ENCODE assay signal across 28 cellular contexts in genomic region chr11:62147545-62147944, GRCh38. TPM values are rescaled to one million over a fixed set of nuclear protein-coding genes. Genes with fewer than 3 reads are reported as not detected.
DNase-seq lines count a peak whose midpoint lies in the region; ATAC-seq and TF ChIP-seq lines count a peak whose summit lies in the region.
"Had no signal": no experiment of that assay in that cellular context is flagged by ENCODE, and none has a peak within 500 bp of the region (broad histone marks: within the 10 kb centered on the region; RNA-seq: fewer than 3 reads in every experiment).

No MANE protein-coding gene starts in this region.

- no CpG with 5 or more reads among the region's 12 CpGs for WGBS in neuronal stem cell (ENCODE audit: extremely low coverage in 2 of 2, insufficient read length in 2 of 2, insufficient replicate concordance in 1 of 2), 2 donors

- H3K23ac ChIP-seq in neuronal stem cell (ENCODE audit: low read depth, low read length, poor library complexity): no peak overlapping the region

- POLR2A ChIA-PET in WTC11 (lab: Charles Lee): no interaction called here

- H3K9me3 Mint-ChIP-seq in WTC11: no peaks in the 10 kb centered on the region
- H3K9me3 Mint-ChIP-seq: neural crest cell had no signal

- H2BK15ac ChIP-seq in neuronal stem cell (ENCODE audit: low read length): no peak overlapping the region

- no peak overlapping the region for H3K9ac ChIP-seq in neuronal stem cell (ENCODE audit: low read depth, low read length, poor library complexity)

- peaks cover 79 to 99% of the 10 kb centered on the region in 2 donors for H3K36me3 ChIP-seq in neuronal stem cell (replicated peaks in 1 of 2; ENCODE audit: control insufficient read depth in 2 of 2, insufficient read depth in 2 of 2, low read length in 2 of 2)

- H3K9me3 ChIP-seq in neuronal stem cell (replicated peaks in 1 of 2; ENCODE audit: control insufficient read depth in 2 of 2, insufficient read depth in 1 of 2, low read depth in 1 of 2, low read length in 2 of 2): no peaks in the 10 kb centered on the region
- H3K9me3 ChIP-seq: BE2C, Caco-2, tibial artery had no signal

- ATAC-seq in WTC11: no peak
- ATAC-seq: left ventricle myocardium superior; stimulated activated naive CD8-positive, alpha-beta T cell treated with anti-CD3 and anti-CD28 coated beads, Interleukin-15, Interleukin-2, amounts not matched to agents 100 U/mL and 50 U/mL, for 24 hours had no signal

- H3K27ac ChIP-seq in neuronal stem cell (replicated peaks; ENCODE audit: low read length): no peak overlapping the region
- H3K27ac ChIP-seq: cardiac muscle cell, epithelial cell of prostate, hepatocyte, tibial artery had no signal

- no peak overlapping the region for H3K4me2 ChIP-seq in neuronal stem cell (ENCODE audit: insufficient read depth, low read length, poor library complexity, severe bottlenecking)
- H3K4me2 ChIP-seq: hepatocyte had no signal

- H3K4me3 Mint-ChIP-seq in WTC11: no peak overlapping the region
- H3K4me3 Mint-ChIP-seq: neural crest cell had no signal

- peak; percentile 26 for DNase-seq in activated CD8-positive, alpha-beta memory T cell treated with anti-CD3 and anti-CD28 coated beads for 24 hours
- no peak for DNase-seq in activated CD8-positive, alpha-beta memory T cell treated with anti-CD3 and anti-CD28 coated beads, Interleukin-2, amount 50 U/mL, for 4 hours
- DNase-seq in WTC11 (ENCODE audit: low spot score) (peak; percentile 13), epithelial cell of proximal tubule (ENCODE audit: low read depth) (no peak), neuronal stem cell (ENCODE audit: low spot score) (no peak), RPMI8226 (no peak), DMS 273 treated with DMSO at 0.1 percent for 48 hours (lab: John Stamatoyannopoulos, UW) (no peak)
- peak; percentile 20 for DNase-seq in stimulated activated CD8-positive, alpha-beta memory T cell treated with anti-CD3 and anti-CD28 coated beads, Interleukin-4, amount 100 ng/mL, for 48 hours
- DNase-seq: activated naive CD4-positive, alpha-beta T cell; amygdala; BE2C; Caco-2; foreskin fibroblast; KG1; left ventricle myocardium superior; NCI-H187; small intestine; stimulated activated CD4-positive, alpha-beta T cell treated with anti-CD3 and anti-CD28 coated beads, Interleukin-2, amount 100 ng/mL, for 48 hours; stimulated activated naive CD8-positive, alpha-beta T cell treated with anti-CD3 and anti-CD28 coated beads, Interleukin-15, Interleukin-2, amounts not matched to agents 100 U/mL and 50 U/mL, for 24 hours had no signal

- H4K8ac ChIP-seq in neuronal stem cell (ENCODE audit: low read depth, low read length): no peak overlapping the region

- TF ChIP-seq CTCF in WTC11 (IDR thresholded peaks at IDR 0.05) (no peak), epithelial cell of proximal tubule (conservative IDR thresholded peaks at IDR 0.05; ENCODE audit: low read depth, low read length) (peak; percentile 11)

- H3K27me3 Mint-ChIP-seq in WTC11 (ENCODE audit: low read depth): no peaks in the 10 kb centered on the region

- H3K79me1 ChIP-seq in neuronal stem cell (ENCODE audit: low read depth, low read length): peaks cover 6% of the 10 kb centered on the region

- CTCF ChIA-PET in WTC11 (lab: Charles Lee): interaction anchor here (0.5 to 1.2 kb wide), 2 partner anchors 39 to 509 kb away, joined by 3 to 4 read pairs; no protein-coding TSS in a partner anchor

- no peak overlapping the region for H2BK120ac ChIP-seq in neuronal stem cell (ENCODE audit: low read depth, low read length)

- H3K27me3 ChIP-seq in neuronal stem cell (ENCODE audit: control insufficient read depth in 3 of 3, insufficient read depth in 3 of 3, low read depth in 1 of 3, low read length in 3 of 3): no peaks in the 10 kb centered on the region
- H3K27me3 ChIP-seq: BE2C, cardiac muscle cell, dorsolateral prefrontal cortex, hepatocyte, tibial artery had no signal

- no peak overlapping the region for H2AFZ ChIP-seq in neuronal stem cell (ENCODE audit: low read length)
- H2AFZ ChIP-seq: hepatocyte had no signal

- no peaks in the 10 kb centered on the region for H3K4me1 Mint-ChIP-seq in WTC11
- H3K4me1 Mint-ChIP-seq: neural crest cell had no signal

- H2BK5ac ChIP-seq in neuronal stem cell (ENCODE audit: low read length): no peak overlapping the region

- H2BK12ac ChIP-seq in neuronal stem cell (ENCODE audit: low read length): no peak overlapping the region

- peaks cover 82% of the 10 kb centered on the region for H3K36me3 Mint-ChIP-seq in WTC11

- no peak overlapping the region for H3K18ac ChIP-seq in neuronal stem cell (ENCODE audit: low read length)

- no peak overlapping the region for H3K4me3 ChIP-seq in epithelial cell of proximal tubule (ENCODE audit: low read depth, low read length)
- H3K4me3 ChIP-seq in neuronal stem cell (ENCODE audit: low read length in 2 of 2): peak overlapping the region in 1 of 2 donors; percentile 37
- H3K4me3 ChIP-seq: cardiac muscle cell, dorsolateral prefrontal cortex, hepatocyte, tibial artery had no signal

- H3K4me1 ChIP-seq in neuronal stem cell (ENCODE audit: control insufficient read depth in 2 of 2, insufficient read depth in 1 of 2, low read depth in 1 of 2, low read length in 2 of 2): no peaks in the 10 kb centered on the region
- H3K4me1 ChIP-seq: BE2C, Caco-2, tibial artery had no signal

- H3K27ac Mint-ChIP-seq in WTC11: no peak overlapping the region

- no peak overlapping the region for H3K14ac ChIP-seq in neuronal stem cell (ENCODE audit: low read length)

- no peak overlapping the region for H2AK5ac ChIP-seq in neuronal stem cell (ENCODE audit: low read depth, low read length)

- no peak overlapping the region for H4K91ac ChIP-seq in neuronal stem cell (ENCODE audit: low read depth, low read length, poor library complexity)

- H3K4ac ChIP-seq in neuronal stem cell (ENCODE audit: low read length): no peak overlapping the region

TF ChIP-seq in WTC11, 78 proteins besides CTCF, POLR2A, EP300 and RAD21 (continues in another document):
- TF ChIP-seq MAX (CRISPR knock-in tag; IDR thresholded peaks at IDR 0.05) (no peak), MYBL2 (CRISPR knock-in tag; IDR thresholded peaks at IDR 0.05) (no peak), USF1 (CRISPR knock-in tag; IDR thresholded peaks at IDR 0.05) (no peak), CDX4 (CRISPR knock-in tag; IDR thresholded peaks at IDR 0.05; ENCODE audit: borderline replicate concordance) (no peak), ZMAT4 (CRISPR knock-in tag; IDR thresholded peaks at IDR 0.05) (no peak), AFF4 (CRISPR knock-in tag; IDR thresholded peaks at IDR 0.05; ENCODE audit: borderline replicate concordance) (no peak), ZBTB21 (CRISPR knock-in tag; IDR thresholded peaks at IDR 0.05; ENCODE audit: borderline replicate concordance) (no peak), CREB1 (CRISPR knock-in tag; IDR thresholded peaks at IDR 0.05) (no peak), ETV6 (CRISPR knock-in tag; IDR thresholded peaks at IDR 0.05) (no peak)

RNA-seq across cellular contexts. Expression of gene INCENP, which starts 23.7 kb away (rescaled TPM):
- total RNA-seq in WTC11 (2021) (125 to 158 TPM (median 126 TPM) in 3 replicates), epithelial cell of proximal tubule (32.3 and 51.9 TPM in 2 replicates)
- polyA plus RNA-seq in neuronal stem cell (2013, experiment 1 of 2): 57.5 TPM
- 59.1 TPM for polyA plus RNA-seq in neuronal stem cell (2013, experiment 2 of 2)

RNA-seq across cellular contexts. Expression of gene SCGB1D1, which starts 42.5 kb away (rescaled TPM):
- total RNA-seq in WTC11 (2021) (not detected in 3 replicates), epithelial cell of proximal tubule (not detected in 2 replicates)
- not detected for polyA plus RNA-seq in neuronal stem cell (2013, experiment 1 of 2)
- not detected for polyA plus RNA-seq in neuronal stem cell (2013, experiment 2 of 2)
- total RNA-seq: Caco-2, cardiac muscle cell, dorsolateral prefrontal cortex, hepatocyte, HT1080, left ventricle myocardium superior, mononuclear cell, neural crest cell, pulmonary artery endothelial cell had no signal
- polyA plus RNA-seq: cardiac muscle cell, hepatocyte, small intestine had no signal

Comparison
In these comparisons a context has a peak if more than half of its experiments do, and no peak if none do; other contexts are left out.
1. DNase-seq: peak in activated CD8-positive, alpha-beta memory T cell treated with anti-CD3 and anti-CD28 coated beads for 24 hours (single experiment), WTC11 (single experiment) and stimulated activated CD8-positive, alpha-beta memory T cell treated with anti-CD3 and anti-CD28 coated beads, Interleukin-4, amount 100 ng/mL, for 48 hours (single experiment); none in activated CD8-positive, alpha-beta memory T cell treated with anti-CD3 and anti-CD28 coated beads, Interleukin-2, amount 50 U/mL, for 4 hours (single experiment), epithelial cell of proximal tubule (single experiment), neuronal stem cell (single experiment), RPMI8226 (single experiment) and DMS 273 treated with DMSO at 0.1 percent for 48 hours (single experiment).